Comparison of ENCODE assay signal across 9 cellular contexts in the genomic region with DNA sequence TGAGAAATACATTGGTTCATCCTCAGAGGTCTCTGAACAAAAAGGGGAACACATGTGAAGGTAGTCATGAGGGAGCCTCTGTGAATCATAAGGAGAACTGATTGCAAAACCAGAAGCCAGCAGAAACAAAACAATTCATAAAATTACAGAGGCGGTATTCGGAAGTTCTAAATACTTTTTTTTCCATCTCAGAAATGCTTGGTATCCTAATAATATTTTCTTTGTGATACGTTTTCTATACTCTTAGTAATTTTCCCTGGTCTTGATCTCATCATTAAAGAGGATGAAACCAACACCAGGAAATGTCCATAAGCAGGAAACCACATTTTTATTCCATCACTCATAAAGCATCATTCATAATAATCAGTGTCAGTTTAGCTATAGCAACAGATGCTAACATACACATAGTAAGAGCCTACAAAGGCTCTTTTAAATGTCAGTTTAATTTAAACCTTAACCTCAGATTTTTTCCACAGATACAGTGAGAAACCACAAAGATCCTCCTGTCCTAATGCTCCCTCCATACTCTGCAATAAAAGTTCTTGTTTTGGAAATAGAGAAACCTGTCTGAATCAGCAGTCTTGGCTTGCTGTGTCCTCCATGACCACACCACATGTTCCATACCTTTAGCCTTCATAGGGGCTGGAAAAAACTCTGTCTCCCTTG. TPM values are rescaled to one million over a fixed set of nuclear protein-coding genes. Genes with fewer than 3 reads are reported as not detected.
A peak's percentile ranks its signal among the peaks of the same experiment; 100 is the strongest.
DNase-seq lines count a peak whose midpoint lies in the region; ATAC-seq and TF ChIP-seq lines count a peak whose summit lies in the region.
"Had no signal": no experiment of that assay in that cellular context is flagged by ENCODE, and none has a peak within 500 bp of the region (broad histone marks: within the 10 kb centered on the region; RNA-seq: fewer than 3 reads in every experiment).

No MANE protein-coding gene starts in this region.

- peaks cover 1% of the 10 kb centered on the region for H3K27me3 Mint-ChIP-seq in GM23338 (ENCODE audit: insufficient read depth, low read depth, poor library complexity)
- H3K27me3 Mint-ChIP-seq in naive thymus-derived CD4-positive, alpha-beta T cell = no peaks in the 10 kb centered on the region
- H3K27me3 Mint-ChIP-seq in endothelial cell (ENCODE audit: unreplicated experiment) = peaks cover 1% of the 10 kb centered on the region

- H3K4me3 ChIP-seq in GM23338 (no peak overlapping the region), brain microvascular endothelial cell (ENCODE audit: low read depth, low read length) (no peak overlapping the region), WERI-Rb-1 (ENCODE audit: low read depth, low read length) (no peak overlapping the region)
- H3K4me3 ChIP-seq in naive thymus-derived CD4-positive, alpha-beta T cell (ENCODE audit: low read length) = no peak overlapping the region

- TF ChIP-seq CTCF in GM10248 (IDR thresholded peaks at IDR 0.05; ENCODE audit: control extremely low read depth, extremely low read depth, low read depth, missing control alignments) (no peak), GM23338 (conservative IDR thresholded peaks at IDR 0.05; ENCODE audit: low read depth in 2 of 2) (no peak), brain microvascular endothelial cell (IDR thresholded peaks at IDR 0.05; ENCODE audit: low read depth, low read length, missing control alignments) (no peak), endothelial cell (IDR thresholded peaks at IDR 0.05; ENCODE audit: unreplicated experiment) (no peak), WERI-Rb-1 (IDR thresholded peaks at IDR 0.05; ENCODE audit: low read depth, low read length) (no peak)

- H3K9me2 ChIP-seq in GM23338 (ENCODE audit: insufficient read depth) = no peaks in the 10 kb centered on the region

- H3F3A ChIP-seq in GM23338 (replicated peaks; ENCODE audit: low read depth) = no peaks in the 10 kb centered on the region

- H3K27me3 ChIP-seq in GM23338 (ENCODE audit: insufficient read depth) = no peaks in the 10 kb centered on the region
- no peaks in the 10 kb centered on the region for H3K27me3 ChIP-seq in brain microvascular endothelial cell (replicated peaks)
- H3K27me3 ChIP-seq in naive thymus-derived CD4-positive, alpha-beta T cell (ENCODE audit: control insufficient read depth in 2 of 2, insufficient read depth in 2 of 2, low read length in 2 of 2) = no peaks in the 10 kb centered on the region
- no peaks in the 10 kb centered on the region for H3K27me3 ChIP-seq in WERI-Rb-1 (ENCODE audit: insufficient read depth, low read depth, severe bottlenecking)

- intact Hi-C loops in naive thymus-derived CD4-positive, alpha-beta T cell (cut with micrococcal nuclease) = loop anchor here (1.0 to 10.0 kb wide), 10 partner anchors 14 to 354 kb away; no protein-coding TSS in a partner anchor
- intact Hi-C loops in posterior cingulate gyrus (cut with DNase I) = no loop called here

- H3K9me3 Mint-ChIP-seq in GM23338 (peaks cover 9% of the 10 kb centered on the region; the same call in 1 of the 3 replicates), endothelial cell (ENCODE audit: unreplicated experiment) (no peaks in the 10 kb centered on the region)
- peaks cover 0 to 3% (median 0%) of the 10 kb centered on the region in 11 donors for H3K9me3 Mint-ChIP-seq in naive thymus-derived CD4-positive, alpha-beta T cell

- H3K36me3 ChIP-seq in GM23338 (ENCODE audit: insufficient read depth) = no peaks in the 10 kb centered on the region
- H3K36me3 ChIP-seq in brain microvascular endothelial cell (replicated peaks) = no peaks in the 10 kb centered on the region
- no peaks in the 10 kb centered on the region for H3K36me3 ChIP-seq in naive thymus-derived CD4-positive, alpha-beta T cell (ENCODE audit: control insufficient read depth in 2 of 3, insufficient read depth in 3 of 3, low read length in 3 of 3)
- H3K36me3 ChIP-seq in WERI-Rb-1 = no peaks in the 10 kb centered on the region

- H3K27ac Mint-ChIP-seq in GM23338 (no peak overlapping the region), endothelial cell (ENCODE audit: unreplicated experiment) (no peak overlapping the region)
- H3K27ac Mint-ChIP-seq in naive thymus-derived CD4-positive, alpha-beta T cell = peak overlapping the region in 8 of 9 donors; percentile 23 to 87 (median 70)

- H3K36me3 Mint-ChIP-seq in GM23338 (ENCODE audit: low read depth) (peaks cover 2% of the 10 kb centered on the region; the same call in 2 of the 3 replicates), endothelial cell (ENCODE audit: low read depth, unreplicated experiment) (no peaks in the 10 kb centered on the region)
- H3K36me3 Mint-ChIP-seq in naive thymus-derived CD4-positive, alpha-beta T cell = peaks cover 0 to 9% (median 0%) of the 10 kb centered on the region in 5 donors

- H3K4me1 Mint-ChIP-seq in GM23338 (peaks cover 9% of the 10 kb centered on the region), endothelial cell (ENCODE audit: unreplicated experiment) (no peaks in the 10 kb centered on the region)
- H3K4me1 Mint-ChIP-seq in naive thymus-derived CD4-positive, alpha-beta T cell = peaks cover 14 to 41% (median 20%) of the 10 kb centered on the region in 7 donors

- in situ Hi-C loops in brain microvascular endothelial cell (cut with HindIII; ENCODE audit: low pct_ligation_motif_present, low sequenced_read_pairs) = no loop called here

- ATAC-seq in GM23338 = no peak
- ATAC-seq in naive thymus-derived CD4-positive, alpha-beta T cell = peak; percentile 81

- peaks cover 10% of the 10 kb centered on the region; the same call in 1 of the 2 replicates for H3K4me1 ChIP-seq in GM23338 (ENCODE audit: insufficient read depth)
- H3K4me1 ChIP-seq in naive thymus-derived CD4-positive, alpha-beta T cell (ENCODE audit: control insufficient read depth in 2 of 2, insufficient read depth in 2 of 2, low read length in 2 of 2) = peaks cover 7 to 9% of the 10 kb centered on the region in 2 donors

- peak overlapping the region; percentile 18; the same call in 1 of the 2 replicates for H2AFZ ChIP-seq in GM23338

- H3K4me3 Mint-ChIP-seq in GM23338 (no peak overlapping the region), endothelial cell (ENCODE audit: unreplicated experiment) (no peak overlapping the region)
- H3K4me3 Mint-ChIP-seq in naive thymus-derived CD4-positive, alpha-beta T cell = peak overlapping the region in 7 of 10 donors; percentile 7 to 74 (median 46)

- peak; percentile 46 for DNase-seq in GM10248 (ENCODE audit: extremely low spot score)
- no peak for DNase-seq in GM23338 (ENCODE audit: low spot score)
- peak; percentile 88 for DNase-seq in NCI-H226
- peak; percentile 85 for DNase-seq in brain microvascular endothelial cell
- peak in 4 of 9 donors; percentile 6 to 50 (median 28) for DNase-seq in naive thymus-derived CD4-positive, alpha-beta T cell
- no peak for DNase-seq in endothelial cell (ENCODE audit: low spot score)
- no peak for DNase-seq in posterior cingulate gyrus
- DNase-seq in WERI-Rb-1 = no peak

- POLR2A ChIA-PET in GM10248 (lab: Yijun Ruan, JAX) = no interaction called here
- POLR2A ChIA-PET in naive thymus-derived CD4-positive, alpha-beta T cell (lab: Charles Lee) = no interaction called here

- H3K9me3 ChIP-seq in naive thymus-derived CD4-positive, alpha-beta T cell (ENCODE audit: control insufficient read depth in 2 of 3, low read length in 3 of 3) = no peaks in the 10 kb centered on the region
- H3K9me3 ChIP-seq in WERI-Rb-1 (ENCODE audit: severe bottlenecking) = no peaks in the 10 kb centered on the region

- no peak overlapping the region for H3K27ac ChIP-seq in GM23338 (ENCODE audit: low read depth)
- H3K27ac ChIP-seq in brain microvascular endothelial cell = peak overlapping the region; percentile 100
- H3K27ac ChIP-seq in naive thymus-derived CD4-positive, alpha-beta T cell (ENCODE audit: low read depth, low read length) = no peak overlapping the region
- no peak overlapping the region for H3K27ac ChIP-seq in WERI-Rb-1
- H3K27ac ChIP-seq: VCaP had no signal

- no peaks in the 10 kb centered on the region for H3K79me2 ChIP-seq in GM23338 (replicated peaks; ENCODE audit: insufficient read depth)

- CTCF ChIA-PET in GM10248 (lab: Yijun Ruan, JAX) = interaction anchor here (1.5 kb wide), 1 partner anchor 41 kb away, joined by 4 read pairs; no protein-coding TSS in a partner anchor
- CTCF ChIA-PET in naive thymus-derived CD4-positive, alpha-beta T cell (lab: Charles Lee) = no interaction called here

- no peak overlapping the region for H3K4me2 ChIP-seq in GM23338

- no peaks in the 10 kb centered on the region for H4K20me1 ChIP-seq in GM23338 (replicated peaks; ENCODE audit: insufficient read depth)

TF ChIP-seq in GM23338, 12 proteins besides CTCF, POLR2A, EP300 and RAD21 (continues in another document):
- TF ChIP-seq NANOG (IDR thresholded peaks at IDR 0.05; ENCODE audit: borderline replicate concordance) (no peak), JUNB (IDR thresholded peaks at IDR 0.05; ENCODE audit: unreplicated experiment) (no peak)

RNA-seq across cellular contexts. Expression of a gene that starts 29.2 kb away (rescaled TPM):
- total RNA-seq in GM23338 (2014; rRNA removed; shearing (Covaris generic)) = 34.2 and 37.2 TPM in 2 replicates
- polyA plus RNA-seq in GM23338 (2016; fragmentation: Nextera tagmentation; extraction: Ambion mirVana) = 15.0 and 16.3 TPM in 2 replicates
- total RNA-seq in naive thymus-derived CD4-positive, alpha-beta T cell = 100 to 1,000 TPM in 2 of 5 experiments, 10 to 100 TPM in 3; 16.4 to 443 (median 32.4) TPM
- 1 to 10 TPM; 6.9 to 8.0 TPM for polyA plus RNA-seq in naive thymus-derived CD4-positive, alpha-beta T cell
- 7.2 TPM for total RNA-seq in endothelial cell (ENCODE audit: unreplicated experiment)

Comparison
In these comparisons a context has a peak if more than half of its experiments do, and no peak if none do; other contexts are left out.
1. DNase-seq: peak in GM10248 (single experiment), NCI-H226 (single experiment) and brain microvascular endothelial cell (single experiment); none in GM23338 (single experiment), endothelial cell (single experiment), posterior cingulate gyrus (0 of 10) and WERI-Rb-1 (single experiment).
2. H3K27ac Mint-ChIP-seq: peak in naive thymus-derived CD4-positive, alpha-beta T cell (8 of 9); none in GM23338 (single experiment) and endothelial cell (single experiment).
3. H3K4me3 Mint-ChIP-seq: peak in naive thymus-derived CD4-positive, alpha-beta T cell (7 of 10); none in GM23338 (single experiment) and endothelial cell (single experiment).